ENCODE assay signal across 8 cellular contexts in genomic region chr21:34129971-34130597, GRCh38. TPM values are rescaled to one million over a fixed set of nuclear protein-coding genes. Genes with fewer than 3 reads are reported as not detected.
DNase-seq lines count a peak whose midpoint lies in the region; ATAC-seq and TF ChIP-seq lines count a peak whose summit lies in the region.

No MANE protein-coding gene starts in this region.

- H3K4me3 Mint-ChIP-seq in activated naive CD4-positive, alpha-beta T cell treated with anti-CD3 and anti-CD28 coated beads for 36 hours = peak overlapping the region; percentile 60
- no peak overlapping the region for H3K4me3 Mint-ChIP-seq in memory B cell
- peak overlapping the region; percentile 78 for H3K4me3 Mint-ChIP-seq in type B pancreatic cell

- H3K27me3 ChIP-seq in breast epithelium = no peaks in the 10 kb centered on the region

- peak overlapping the region; percentile 35 to 45 for H3K27ac ChIP-seq in breast epithelium

- TF ChIP-seq CTCF in breast epithelium (IDR thresholded peaks at IDR 0.05) (no peak), type B pancreatic cell (conservative IDR thresholded peaks at IDR 0.05) (no peak)

- no peak for ATAC-seq in memory B cell (ENCODE audit: low read depth)
- ATAC-seq in HG03460 (IDR thresholded peaks at IDR 0.05; ENCODE audit: unreplicated experiment) = no peak

- no peaks in the 10 kb centered on the region for H3K9me3 Mint-ChIP-seq in activated naive CD4-positive, alpha-beta T cell treated with anti-CD3 and anti-CD28 coated beads for 36 hours
- H3K9me3 Mint-ChIP-seq in memory B cell (peaks cover 9% of the 10 kb centered on the region), type B pancreatic cell (peaks cover 13% of the 10 kb centered on the region)

- H3K4me1 Mint-ChIP-seq in activated naive CD4-positive, alpha-beta T cell treated with anti-CD3 and anti-CD28 coated beads for 36 hours (ENCODE audit: low read depth) = peaks cover 80% of the 10 kb centered on the region
- peaks cover 41% of the 10 kb centered on the region for H3K4me1 Mint-ChIP-seq in memory B cell
- H3K4me1 Mint-ChIP-seq in type B pancreatic cell (ENCODE audit: unreplicated experiment) = peaks cover 49% of the 10 kb centered on the region

- H3K9me3 ChIP-seq in breast epithelium = no peaks in the 10 kb centered on the region

- CTCF ChIA-PET in activated naive CD4-positive, alpha-beta T cell treated with anti-CD3 and anti-CD28 coated beads for 36 hours (lab: Charles Lee) = interaction anchor here (0.6 to 3.5 kb wide), 8 partner anchors 10 to 218 kb away, joined by 3 to 22 read pairs (median 4); no protein-coding TSS in a partner anchor

- no peak for TF ChIP-seq POLR2A in breast epithelium (IDR thresholded peaks at IDR 0.05)

- H3K27ac Mint-ChIP-seq in activated naive CD4-positive, alpha-beta T cell treated with anti-CD3 and anti-CD28 coated beads for 36 hours = peak overlapping the region; percentile 92
- H3K27ac Mint-ChIP-seq in memory B cell (peak overlapping the region; percentile 29), type B pancreatic cell (peak overlapping the region; percentile 76)

- no peaks in the 10 kb centered on the region for H3K27me3 Mint-ChIP-seq in activated naive CD4-positive, alpha-beta T cell treated with anti-CD3 and anti-CD28 coated beads for 36 hours (ENCODE audit: low read depth)
- no peaks in the 10 kb centered on the region for H3K27me3 Mint-ChIP-seq in memory B cell
- no peaks in the 10 kb centered on the region for H3K27me3 Mint-ChIP-seq in type B pancreatic cell

- H3K36me3 ChIP-seq in breast epithelium = no peaks in the 10 kb centered on the region

- H3K4me3 ChIP-seq in breast epithelium = no peak overlapping the region

- H3K36me3 Mint-ChIP-seq in activated naive CD4-positive, alpha-beta T cell treated with anti-CD3 and anti-CD28 coated beads for 36 hours (ENCODE audit: low read depth) = peaks cover 50% of the 10 kb centered on the region
- H3K36me3 Mint-ChIP-seq in memory B cell = peaks cover 58% of the 10 kb centered on the region
- H3K36me3 Mint-ChIP-seq in type B pancreatic cell = peaks cover 52% of the 10 kb centered on the region

- peaks cover 0 to 13% of the 10 kb centered on the region in 2 donors for H3K4me1 ChIP-seq in breast epithelium

- DNase-seq in activated naive CD4-positive, alpha-beta T cell treated with anti-CD3 and anti-CD28 coated beads for 36 hours = no peak
- DNase-seq in activated naive CD4-positive, alpha-beta T cell (lab: John Stamatoyannopoulos, UW) = no peak
- DNase-seq in breast epithelium (ENCODE audit: low spot score in 2 of 2) (no peak), memory B cell (ENCODE audit: low spot score in 2 of 2) (no peak), type B pancreatic cell (ENCODE audit: extremely low spot score, unreplicated experiment) (no peak), NCI-H1436 treated with DMSO at 0.1 percent for 48 hours (lab: John Stamatoyannopoulos, UW) (no peak)
- DNase-seq in activated CD8-positive, alpha-beta memory T cell treated with anti-CD3 and anti-CD28 coated beads, Interleukin-2, amount 50 U/mL, for 48 hours = no peak

- intact Hi-C loops in activated naive CD4-positive, alpha-beta T cell treated with anti-CD3 and anti-CD28 coated beads for 36 hours (cut with micrococcal nuclease) = loop anchor here (1.0 to 5.0 kb wide), 14 partner anchors 25 to 488 kb away; partner anchors contain the start of genes ATP5PO, CRYZL1 and ITSN1
- intact Hi-C loops in breast epithelium (cut with DNase I; ENCODE audit: low total_unique reads) = no loop called here

RNA-seq across cellular contexts. Expression of gene MRPS6, which starts 56.7 kb away (rescaled TPM):
- 10 to 100 TPM; 78.9 to 80.0 TPM for total RNA-seq in activated naive CD4-positive, alpha-beta T cell treated with anti-CD3 and anti-CD28 coated beads for 36 hours
- total RNA-seq in breast epithelium (10 to 100 TPM; 22.3 to 40.6 (median 26.5) TPM), type B pancreatic cell (ENCODE audit: low replicate concordance) (40.7 and 74.8 TPM in 2 replicates)

RNA-seq across cellular contexts. Expression of gene SLC5A3, which starts 56.7 kb away (rescaled TPM):
- 10 to 100 TPM; 21.2 to 21.7 TPM for total RNA-seq in activated naive CD4-positive, alpha-beta T cell treated with anti-CD3 and anti-CD28 coated beads for 36 hours
- total RNA-seq in breast epithelium (10 to 100 TPM; 17.0 to 54.9 (median 38.6) TPM), type B pancreatic cell (ENCODE audit: low replicate concordance) (11.9 and 28.8 TPM in 2 replicates)

Comparison
In these comparisons a context has a peak if more than half of its experiments do, and no peak if none do; other contexts are left out.
1. H3K27ac Mint-ChIP-seq: peak in every context shown above with its lines; median percentile 92 in activated naive CD4-positive, alpha-beta T cell treated with anti-CD3 and anti-CD28 coated beads for 36 hours; 76 in type B pancreatic cell; 29 in memory B cell.